1 cellular context compared by ENCODE assay signal in the genomic region with DNA sequence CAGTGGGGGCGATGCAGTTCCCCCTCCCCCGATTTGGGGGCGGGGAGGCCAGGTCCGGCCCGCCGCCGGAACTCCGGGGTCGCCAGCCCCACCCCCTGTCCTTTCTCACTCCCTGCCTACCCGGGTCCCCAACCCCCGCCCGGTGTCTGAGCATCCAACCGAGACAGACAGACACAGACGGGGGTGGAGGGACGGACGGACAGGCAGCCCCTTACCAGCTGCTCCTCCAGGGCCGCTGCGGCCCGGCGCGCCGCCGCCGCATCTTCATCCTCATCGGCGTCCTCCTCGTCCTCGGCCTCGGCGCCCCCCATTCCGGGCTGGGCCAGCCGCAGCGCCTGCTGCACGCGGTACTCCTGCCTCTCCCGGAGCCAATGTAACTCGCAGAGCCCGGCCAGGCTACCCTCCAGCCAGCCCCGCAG.
TF ChIP-seq lines count a peak whose summit lies in the region.

No MANE protein-coding gene starts in this region.

TF ChIP-seq in SK-N-SH, 30 proteins besides CTCF, POLR2A, EP300 and RAD21 (continued from another document):
- TF ChIP-seq, protein P1, sequence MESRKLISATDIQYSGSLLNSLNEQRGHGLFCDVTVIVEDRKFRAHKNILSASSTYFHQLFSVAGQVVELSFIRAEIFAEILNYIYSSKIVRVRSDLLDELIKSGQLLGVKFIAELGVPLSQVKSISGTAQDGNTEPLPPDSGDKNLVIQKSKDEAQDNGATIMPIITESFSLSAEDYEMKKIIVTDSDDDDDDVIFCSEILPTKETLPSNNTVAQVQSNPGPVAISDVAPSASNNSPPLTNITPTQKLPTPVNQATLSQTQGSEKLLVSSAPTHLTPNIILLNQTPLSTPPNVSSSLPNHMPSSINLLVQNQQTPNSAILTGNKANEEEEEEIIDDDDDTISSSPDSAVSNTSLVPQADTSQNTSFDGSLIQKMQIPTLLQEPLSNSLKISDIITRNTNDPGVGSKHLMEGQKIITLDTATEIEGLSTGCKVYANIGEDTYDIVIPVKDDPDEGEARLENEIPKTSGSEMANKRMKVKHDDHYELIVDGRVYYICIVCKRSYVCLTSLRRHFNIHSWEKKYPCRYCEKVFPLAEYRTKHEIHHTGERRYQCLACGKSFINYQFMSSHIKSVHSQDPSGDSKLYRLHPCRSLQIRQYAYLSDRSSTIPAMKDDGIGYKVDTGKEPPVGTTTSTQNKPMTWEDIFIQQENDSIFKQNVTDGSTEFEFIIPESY (IDR thresholded peaks at IDR 0.05; ENCODE audit: borderline replicate concordance, low read depth): no peak
- TF ChIP-seq JUND (IDR thresholded peaks at IDR 0.05) (no peak), NRF1 (IDR thresholded peaks at IDR 0.05; ENCODE audit: low read depth, low read length) (no peak), TEAD4 (IDR thresholded peaks at IDR 0.05; ENCODE audit: borderline replicate concordance, insufficient read depth) (no peak), CHD2 (IDR thresholded peaks at IDR 0.05; ENCODE audit: low read length, partially characterized antibody) (no peak), POLR2AphosphoS5 (IDR thresholded peaks at IDR 0.05; ENCODE audit: low read depth, low read length) (no peak), TCF12 (IDR thresholded peaks at IDR 0.05) (no peak)
- TF ChIP-seq, protein P2, sequence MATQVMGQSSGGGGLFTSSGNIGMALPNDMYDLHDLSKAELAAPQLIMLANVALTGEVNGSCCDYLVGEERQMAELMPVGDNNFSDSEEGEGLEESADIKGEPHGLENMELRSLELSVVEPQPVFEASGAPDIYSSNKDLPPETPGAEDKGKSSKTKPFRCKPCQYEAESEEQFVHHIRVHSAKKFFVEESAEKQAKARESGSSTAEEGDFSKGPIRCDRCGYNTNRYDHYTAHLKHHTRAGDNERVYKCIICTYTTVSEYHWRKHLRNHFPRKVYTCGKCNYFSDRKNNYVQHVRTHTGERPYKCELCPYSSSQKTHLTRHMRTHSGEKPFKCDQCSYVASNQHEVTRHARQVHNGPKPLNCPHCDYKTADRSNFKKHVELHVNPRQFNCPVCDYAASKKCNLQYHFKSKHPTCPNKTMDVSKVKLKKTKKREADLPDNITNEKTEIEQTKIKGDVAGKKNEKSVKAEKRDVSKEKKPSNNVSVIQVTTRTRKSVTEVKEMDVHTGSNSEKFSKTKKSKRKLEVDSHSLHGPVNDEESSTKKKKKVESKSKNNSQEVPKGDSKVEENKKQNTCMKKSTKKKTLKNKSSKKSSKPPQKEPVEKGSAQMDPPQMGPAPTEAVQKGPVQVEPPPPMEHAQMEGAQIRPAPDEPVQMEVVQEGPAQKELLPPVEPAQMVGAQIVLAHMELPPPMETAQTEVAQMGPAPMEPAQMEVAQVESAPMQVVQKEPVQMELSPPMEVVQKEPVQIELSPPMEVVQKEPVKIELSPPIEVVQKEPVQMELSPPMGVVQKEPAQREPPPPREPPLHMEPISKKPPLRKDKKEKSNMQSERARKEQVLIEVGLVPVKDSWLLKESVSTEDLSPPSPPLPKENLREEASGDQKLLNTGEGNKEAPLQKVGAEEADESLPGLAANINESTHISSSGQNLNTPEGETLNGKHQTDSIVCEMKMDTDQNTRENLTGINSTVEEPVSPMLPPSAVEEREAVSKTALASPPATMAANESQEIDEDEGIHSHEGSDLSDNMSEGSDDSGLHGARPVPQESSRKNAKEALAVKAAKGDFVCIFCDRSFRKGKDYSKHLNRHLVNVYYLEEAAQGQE (IDR thresholded peaks at IDR 0.05; ENCODE audit: low read depth, low read length): no peak
- TF ChIP-seq, protein P3, sequence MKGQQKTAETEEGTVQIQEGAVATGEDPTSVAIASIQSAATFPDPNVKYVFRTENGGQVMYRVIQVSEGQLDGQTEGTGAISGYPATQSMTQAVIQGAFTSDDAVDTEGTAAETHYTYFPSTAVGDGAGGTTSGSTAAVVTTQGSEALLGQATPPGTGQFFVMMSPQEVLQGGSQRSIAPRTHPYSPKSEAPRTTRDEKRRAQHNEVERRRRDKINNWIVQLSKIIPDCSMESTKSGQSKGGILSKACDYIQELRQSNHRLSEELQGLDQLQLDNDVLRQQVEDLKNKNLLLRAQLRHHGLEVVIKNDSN (IDR thresholded peaks at IDR 0.05; ENCODE audit: borderline replicate concordance, low read depth): no peak
